1 cellular context compared by ENCODE assay signal in the genomic region with DNA sequence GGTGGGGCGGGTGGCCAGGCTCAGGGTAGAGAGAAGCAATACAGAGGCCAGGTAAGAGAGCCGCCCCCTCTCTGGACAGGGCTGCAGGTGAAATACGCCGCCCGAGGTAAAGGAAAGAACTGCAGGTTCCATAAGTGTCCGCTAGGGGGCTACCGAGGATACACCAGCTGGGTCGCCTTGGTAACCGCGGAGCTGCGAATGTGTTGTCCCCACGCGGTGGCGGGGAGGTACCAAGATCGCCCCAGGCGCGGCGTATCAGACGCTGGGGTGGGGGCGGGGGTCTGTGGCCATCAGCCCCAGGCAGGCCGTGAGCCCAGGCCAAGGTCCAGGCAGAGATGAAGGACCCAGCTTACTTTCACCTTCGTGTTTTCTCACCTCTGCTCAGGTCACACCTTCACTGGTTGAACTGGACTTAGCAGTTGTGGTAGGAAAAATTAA.
TF ChIP-seq lines count a peak whose summit lies in the region.

No MANE protein-coding gene starts in this region.

TF ChIP-seq in K562, 482 proteins besides CTCF, POLR2A, EP300 and RAD21 (continued from another document and continues in another):
- TF ChIP-seq, protein P1, sequence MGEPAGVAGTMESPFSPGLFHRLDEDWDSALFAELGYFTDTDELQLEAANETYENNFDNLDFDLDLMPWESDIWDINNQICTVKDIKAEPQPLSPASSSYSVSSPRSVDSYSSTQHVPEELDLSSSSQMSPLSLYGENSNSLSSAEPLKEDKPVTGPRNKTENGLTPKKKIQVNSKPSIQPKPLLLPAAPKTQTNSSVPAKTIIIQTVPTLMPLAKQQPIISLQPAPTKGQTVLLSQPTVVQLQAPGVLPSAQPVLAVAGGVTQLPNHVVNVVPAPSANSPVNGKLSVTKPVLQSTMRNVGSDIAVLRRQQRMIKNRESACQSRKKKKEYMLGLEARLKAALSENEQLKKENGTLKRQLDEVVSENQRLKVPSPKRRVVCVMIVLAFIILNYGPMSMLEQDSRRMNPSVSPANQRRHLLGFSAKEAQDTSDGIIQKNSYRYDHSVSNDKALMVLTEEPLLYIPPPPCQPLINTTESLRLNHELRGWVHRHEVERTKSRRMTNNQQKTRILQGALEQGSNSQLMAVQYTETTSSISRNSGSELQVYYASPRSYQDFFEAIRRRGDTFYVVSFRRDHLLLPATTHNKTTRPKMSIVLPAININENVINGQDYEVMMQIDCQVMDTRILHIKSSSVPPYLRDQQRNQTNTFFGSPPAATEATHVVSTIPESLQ (CRISPR knock-in tag; IDR thresholded peaks at IDR 0.05) = no peak
- TF ChIP-seq RFX1 (IDR thresholded peaks at IDR 0.05) (peak; percentile 96), SUPT5H (IDR thresholded peaks at IDR 0.05) (no peak), CHD4 (IDR thresholded peaks at IDR 0.05; ENCODE audit: insufficient read depth, insufficient replicate concordance, low read depth, low read length, poor library complexity, severe bottlenecking) (no peak), MTA3 (IDR thresholded peaks at IDR 0.05; ENCODE audit: borderline replicate concordance) (no peak), ARID3A (IDR thresholded peaks at IDR 0.05; ENCODE audit: borderline replicate concordance, low read depth, low read length) (no peak), RB1 (IDR thresholded peaks at IDR 0.05; ENCODE audit: low read depth) (0 out of 2 replicates have a peak, but pooled peaks have one; percentile 38), ZZZ3 (IDR thresholded peaks at IDR 0.05) (no peak), SOX6 (IDR thresholded peaks at IDR 0.05) (no peak), TEAD2 (tag; IDR thresholded peaks at IDR 0.05) (no peak), PML (IDR thresholded peaks at IDR 0.05; ENCODE audit: low read length) (no peak), RBM22 (IDR thresholded peaks at IDR 0.05; ENCODE audit: low read depth, low read length, poor library complexity, severe bottlenecking) (peak; percentile 74), ZNF699 (CRISPR knock-in tag; IDR thresholded peaks at IDR 0.05; ENCODE audit: insufficient replicate concordance) (no peak), FOXA3 (CRISPR knock-in tag; conservative IDR thresholded peaks at IDR 0.05 in 1 of 2, IDR thresholded peaks at IDR 0.05 in 1 of 2) (no peak), ZKSCAN1 (IDR thresholded peaks at IDR 0.05; ENCODE audit: low read depth, low read length) (0 out of 2 replicates have a peak, but pooled peaks have one; percentile 19), NELFE (IDR thresholded peaks at IDR 0.05; ENCODE audit: insufficient read depth, insufficient read length) (no peak), CC2D1A (IDR thresholded peaks at IDR 0.05) (no peak), BACH1 (tag; IDR thresholded peaks at IDR 0.05) (no peak), U2AF1 (optimal IDR thresholded peaks at IDR 0.05; ENCODE audit: low read depth, low read length) (no peak), ARNT (IDR thresholded peaks at IDR 0.05) (no peak), MCM5 (IDR thresholded peaks at IDR 0.05; ENCODE audit: low read depth) (no peak), VEZF1 (CRISPR knock-in tag; IDR thresholded peaks at IDR 0.05) (no peak; the same call in 1 of the 2 replicates), THAP12 (CRISPR knock-in tag; IDR thresholded peaks at IDR 0.05) (no peak), THRAP3 (IDR thresholded peaks at IDR 0.05; ENCODE audit: borderline replicate concordance) (no peak), MEIS2 (IDR thresholded peaks at IDR 0.05; ENCODE audit: partially characterized antibody) (no peak), MED1 (CRISPR knock-in tag; IDR thresholded peaks at IDR 0.05; ENCODE audit: borderline replicate concordance) (no peak), OTX1 (CRISPR knock-in tag; IDR thresholded peaks at IDR 0.05) (no peak), KDM5B (IDR thresholded peaks at IDR 0.05; ENCODE audit: insufficient replicate concordance, low read depth, low read length) (no peak), MAFF (IDR thresholded peaks at IDR 0.05; ENCODE audit: low read length) (no peak), E2F3 (CRISPR knock-in tag; IDR thresholded peaks at IDR 0.05) (no peak), PYGO2 (tag; IDR thresholded peaks at IDR 0.05) (no peak), ZNF780A (CRISPR knock-in tag; IDR thresholded peaks at IDR 0.05) (no peak), KLF10 (CRISPR knock-in tag; IDR thresholded peaks at IDR 0.05) (no peak), DACH1 (IDR thresholded peaks at IDR 0.05; ENCODE audit: partially characterized antibody) (peak; percentile 96), ZNF280B (CRISPR knock-in tag; IDR thresholded peaks at IDR 0.05) (no peak), ZNF561 (CRISPR knock-in tag; conservative IDR thresholded peaks at IDR 0.05) (no peak), PURB (CRISPR knock-in tag; IDR thresholded peaks at IDR 0.05; ENCODE audit: low read depth) (no peak), ZBTB26 (CRISPR knock-in tag; IDR thresholded peaks at IDR 0.05) (no peak), NBN (IDR thresholded peaks at IDR 0.05; ENCODE audit: low read depth) (no peak), FOXJ3 (CRISPR knock-in tag; IDR thresholded peaks at IDR 0.05) (peak; percentile 57; the same call in 1 of the 2 replicates), IFI16 (CRISPR knock-in tag; IDR thresholded peaks at IDR 0.05) (no peak)
- TF ChIP-seq, protein P2, sequence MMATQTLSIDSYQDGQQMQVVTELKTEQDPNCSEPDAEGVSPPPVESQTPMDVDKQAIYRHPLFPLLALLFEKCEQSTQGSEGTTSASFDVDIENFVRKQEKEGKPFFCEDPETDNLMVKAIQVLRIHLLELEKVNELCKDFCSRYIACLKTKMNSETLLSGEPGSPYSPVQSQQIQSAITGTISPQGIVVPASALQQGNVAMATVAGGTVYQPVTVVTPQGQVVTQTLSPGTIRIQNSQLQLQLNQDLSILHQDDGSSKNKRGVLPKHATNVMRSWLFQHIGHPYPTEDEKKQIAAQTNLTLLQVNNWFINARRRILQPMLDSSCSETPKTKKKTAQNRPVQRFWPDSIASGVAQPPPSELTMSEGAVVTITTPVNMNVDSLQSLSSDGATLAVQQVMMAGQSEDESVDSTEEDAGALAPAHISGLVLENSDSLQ (IDR thresholded peaks at IDR 0.05) = no peak
- TF ChIP-seq, protein P3, sequence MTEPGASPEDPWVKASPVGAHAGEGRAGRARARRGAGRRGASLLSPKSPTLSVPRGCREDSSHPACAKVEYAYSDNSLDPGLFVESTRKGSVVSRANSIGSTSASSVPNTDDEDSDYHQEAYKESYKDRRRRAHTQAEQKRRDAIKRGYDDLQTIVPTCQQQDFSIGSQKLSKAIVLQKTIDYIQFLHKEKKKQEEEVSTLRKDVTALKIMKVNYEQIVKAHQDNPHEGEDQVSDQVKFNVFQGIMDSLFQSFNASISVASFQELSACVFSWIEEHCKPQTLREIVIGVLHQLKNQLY (CRISPR knock-in tag; conservative IDR thresholded peaks at IDR 0.05) = no peak
- TF ChIP-seq, protein P4, sequence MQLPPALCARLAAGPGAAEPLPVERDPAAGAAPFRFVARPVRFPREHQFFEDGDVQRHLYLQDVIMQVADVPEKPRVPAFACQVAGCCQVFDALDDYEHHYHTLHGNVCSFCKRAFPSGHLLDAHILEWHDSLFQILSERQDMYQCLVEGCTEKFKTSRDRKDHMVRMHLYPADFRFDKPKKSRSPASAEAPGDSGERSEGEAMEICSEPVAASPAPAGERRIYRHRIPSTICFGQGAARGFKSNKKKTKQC (CRISPR knock-in tag; IDR thresholded peaks at IDR 0.05) = no peak
- TF ChIP-seq, protein P5, sequence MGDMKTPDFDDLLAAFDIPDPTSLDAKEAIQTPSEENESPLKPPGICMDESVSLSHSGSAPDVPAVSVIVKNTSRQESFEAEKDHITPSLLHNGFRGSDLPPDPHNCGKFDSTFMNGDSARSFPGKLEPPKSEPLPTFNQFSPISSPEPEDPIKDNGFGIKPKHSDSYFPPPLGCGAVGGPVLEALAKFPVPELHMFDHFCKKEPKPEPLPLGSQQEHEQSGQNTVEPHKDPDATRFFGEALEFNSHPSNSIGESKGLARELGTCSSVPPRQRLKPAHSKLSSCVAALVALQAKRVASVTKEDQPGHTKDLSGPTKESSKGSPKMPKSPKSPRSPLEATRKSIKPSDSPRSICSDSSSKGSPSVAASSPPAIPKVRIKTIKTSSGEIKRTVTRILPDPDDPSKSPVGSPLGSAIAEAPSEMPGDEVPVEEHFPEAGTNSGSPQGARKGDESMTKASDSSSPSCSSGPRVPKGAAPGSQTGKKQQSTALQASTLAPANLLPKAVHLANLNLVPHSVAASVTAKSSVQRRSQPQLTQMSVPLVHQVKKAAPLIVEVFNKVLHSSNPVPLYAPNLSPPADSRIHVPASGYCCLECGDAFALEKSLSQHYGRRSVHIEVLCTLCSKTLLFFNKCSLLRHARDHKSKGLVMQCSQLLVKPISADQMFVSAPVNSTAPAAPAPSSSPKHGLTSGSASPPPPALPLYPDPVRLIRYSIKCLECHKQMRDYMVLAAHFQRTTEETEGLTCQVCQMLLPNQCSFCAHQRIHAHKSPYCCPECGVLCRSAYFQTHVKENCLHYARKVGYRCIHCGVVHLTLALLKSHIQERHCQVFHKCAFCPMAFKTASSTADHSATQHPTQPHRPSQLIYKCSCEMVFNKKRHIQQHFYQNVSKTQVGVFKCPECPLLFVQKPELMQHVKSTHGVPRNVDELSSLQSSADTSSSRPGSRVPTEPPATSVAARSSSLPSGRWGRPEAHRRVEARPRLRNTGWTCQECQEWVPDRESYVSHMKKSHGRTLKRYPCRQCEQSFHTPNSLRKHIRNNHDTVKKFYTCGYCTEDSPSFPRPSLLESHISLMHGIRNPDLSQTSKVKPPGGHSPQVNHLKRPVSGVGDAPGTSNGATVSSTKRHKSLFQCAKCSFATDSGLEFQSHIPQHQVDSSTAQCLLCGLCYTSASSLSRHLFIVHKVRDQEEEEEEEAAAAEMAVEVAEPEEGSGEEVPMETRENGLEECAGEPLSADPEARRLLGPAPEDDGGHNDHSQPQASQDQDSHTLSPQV (IDR thresholded peaks at IDR 0.05) = no peak
- TF ChIP-seq, protein P6, sequence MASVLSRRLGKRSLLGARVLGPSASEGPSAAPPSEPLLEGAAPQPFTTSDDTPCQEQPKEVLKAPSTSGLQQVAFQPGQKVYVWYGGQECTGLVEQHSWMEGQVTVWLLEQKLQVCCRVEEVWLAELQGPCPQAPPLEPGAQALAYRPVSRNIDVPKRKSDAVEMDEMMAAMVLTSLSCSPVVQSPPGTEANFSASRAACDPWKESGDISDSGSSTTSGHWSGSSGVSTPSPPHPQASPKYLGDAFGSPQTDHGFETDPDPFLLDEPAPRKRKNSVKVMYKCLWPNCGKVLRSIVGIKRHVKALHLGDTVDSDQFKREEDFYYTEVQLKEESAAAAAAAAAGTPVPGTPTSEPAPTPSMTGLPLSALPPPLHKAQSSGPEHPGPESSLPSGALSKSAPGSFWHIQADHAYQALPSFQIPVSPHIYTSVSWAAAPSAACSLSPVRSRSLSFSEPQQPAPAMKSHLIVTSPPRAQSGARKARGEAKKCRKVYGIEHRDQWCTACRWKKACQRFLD (CRISPR knock-in tag; IDR thresholded peaks at IDR 0.05) = no peak
